Comparison of ENCODE assay signal across 23 cellular contexts in the genomic region with DNA sequence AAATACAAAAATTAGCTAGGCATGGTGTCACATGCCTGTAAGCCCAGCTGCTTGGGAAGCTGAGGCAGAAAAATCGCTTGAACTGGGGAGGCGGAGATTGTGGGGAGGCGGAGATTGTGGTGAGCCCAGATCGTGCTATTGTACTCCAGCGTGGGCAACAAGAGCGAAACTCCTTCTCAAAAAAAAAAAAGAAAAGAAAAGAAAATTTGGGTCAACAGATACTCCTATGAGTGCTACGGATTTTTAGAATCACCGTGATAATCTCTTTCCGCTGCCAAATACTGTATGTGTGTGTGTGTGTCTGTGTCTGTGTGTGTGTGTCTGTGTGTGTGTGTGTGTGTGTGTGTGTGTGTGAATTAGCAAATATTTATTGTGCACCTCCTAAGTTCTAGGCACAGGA.
DNase-seq lines count a peak whose midpoint lies in the region; ATAC-seq, FAIRE-seq and TF ChIP-seq lines count a peak whose summit lies in the region.
"Had no signal": no experiment of that assay in that cellular context is flagged by ENCODE, and none has a peak within 500 bp of the region (broad histone marks: within the 10 kb centered on the region; RNA-seq: fewer than 3 reads in every experiment).

No MANE protein-coding gene starts in this region.

- no peaks in the 10 kb centered on the region for H4K20me1 ChIP-seq in endothelial cell of umbilical vein (replicated peaks; ENCODE audit: control insufficient read depth, extremely low read depth, insufficient read depth, low read length)

- peak; percentile 24 for FAIRE-seq in endothelial cell of umbilical vein (lab: Jason Lieb, UNC)
- FAIRE-seq: GM19239 had no signal

- peaks cover 8% of the 10 kb centered on the region for H3K4me1 ChIP-seq in endothelial cell of umbilical vein (ENCODE audit: control insufficient read depth, extremely low read depth, insufficient read depth, low read length)
- H3K4me1 ChIP-seq in gastrocnemius medialis: peaks cover 3 to 12% of the 10 kb centered on the region in 2 donors

- intact Hi-C loops in endothelial cell of umbilical vein (cut with micrococcal nuclease): no loop called here
- intact Hi-C loops in gastrocnemius medialis (cut with DNase I; ENCODE audit: low total_unique reads): no loop called here
- intact Hi-C loops in posterior cingulate gyrus (cut with DNase I): no loop called here

- dilution Hi-C loops in endothelial cell of umbilical vein (cut with MboI; ENCODE audit: extremely low pct_ligation_motif_present, low sequenced_read_pairs): no loop called here

- CTCF ChIA-PET in endothelial cell of umbilical vein (lab: Charles Lee): interaction anchor here (0.8 kb wide), 1 partner anchor 99 kb away, joined by 3 read pairs; no protein-coding TSS in a partner anchor

- TF ChIP-seq CTCF in endothelial cell of umbilical vein (IDR thresholded peaks at IDR 0.05; ENCODE audit: extremely low read depth in 1 of 2, insufficient read depth in 1 of 2, low read depth in 1 of 2, low read length in 2 of 2) (no peak), gastrocnemius medialis (IDR thresholded peaks at IDR 0.05 in 4 of 5, conservative IDR thresholded peaks at IDR 0.05 in 1 of 5) (no peak)

- H3K36me3 ChIP-seq in endothelial cell of umbilical vein (ENCODE audit: control insufficient read depth in 2 of 2, extremely low read depth in 1 of 2, insufficient read depth in 2 of 2, low read length in 2 of 2) (no peaks in the 10 kb centered on the region), gastrocnemius medialis (no peaks in the 10 kb centered on the region)
- H3K36me3 ChIP-seq: esophagus squamous epithelium, SJCRH30 had no signal

- no peaks in the 10 kb centered on the region for H3K9me1 ChIP-seq in endothelial cell of umbilical vein (replicated peaks; ENCODE audit: control insufficient read depth, extremely low read depth, insufficient read depth, low read length)

- H2AFZ ChIP-seq in endothelial cell of umbilical vein (ENCODE audit: low read depth, low read length): no peak overlapping the region

- H3K27me3 ChIP-seq in endothelial cell of umbilical vein (ENCODE audit: control insufficient read depth in 2 of 2, insufficient read depth in 2 of 2, low read length in 2 of 2) (no peaks in the 10 kb centered on the region), gastrocnemius medialis (no peaks in the 10 kb centered on the region)
- H3K27me3 ChIP-seq: esophagus squamous epithelium, SJCRH30 had no signal

- POLR2A ChIA-PET in endothelial cell of umbilical vein (lab: Charles Lee): no interaction called here

- no peak overlapping the region for H3K27ac ChIP-seq in endothelial cell of umbilical vein (ENCODE audit: insufficient read depth, low read depth, low read length)
- H3K27ac ChIP-seq in gastrocnemius medialis: no peak overlapping the region
- H3K27ac ChIP-seq: esophagus squamous epithelium, SJCRH30 had no signal

- no peaks in the 10 kb centered on the region for H3K79me2 ChIP-seq in endothelial cell of umbilical vein (ENCODE audit: control insufficient read depth, insufficient read depth, low read length)

- no peak overlapping the region for H3K9ac ChIP-seq in endothelial cell of umbilical vein (replicated peaks; ENCODE audit: extremely low read depth, insufficient read depth, low read length)

- no peak overlapping the region for H3K4me3 ChIP-seq in endothelial cell of umbilical vein (replicated peaks in 1 of 3; ENCODE audit: insufficient read depth in 1 of 3, low read depth in 1 of 3, low read length in 3 of 3)
- H3K4me3 ChIP-seq in gastrocnemius medialis: no peak overlapping the region
- H3K4me3 ChIP-seq: esophagus squamous epithelium, SJCRH30 had no signal

- no peak for ATAC-seq in gastrocnemius medialis
- ATAC-seq: left cardiac atrium; natural killer cell treated with Interleukin-12 subunit alpha and Interleukin-12 subunit beta and Interleukin-15 and Interleukin-18, amount 100 ng/mL, for 72 hours; Panc1 had no signal

- BruUV-seq in endothelial cell of umbilical vein (replicated peaks; lab: Mats Ljungman, UMichigan): no TSS peak

- DNase-seq in stimulated activated CD4-positive, alpha-beta T cell treated with anti-CD3 and anti-CD28 coated beads, Interleukin-12 subunit alpha, Interleukin-12 subunit beta, amount 100 ng/mL, for 4 hours: peak; percentile 26
- DNase-seq in stimulated activated CD4-positive, alpha-beta T cell treated with anti-CD3 and anti-CD28 coated beads, Interleukin-2, amount 100 ng/mL, for 48 hours: no peak
- DNase-seq in activated T-cell treated with anti-CD3 and anti-CD28 coated beads, Interleukin-2, amount 50 U/mL, for 48 hours: peak; percentile 35 to 49
- DNase-seq in endothelial cell of umbilical vein (ENCODE audit: low read depth, low spot score): no peak
- no peak for DNase-seq in gastrocnemius medialis
- DNase-seq in SW480 (ENCODE audit: low spot score): no peak
- DNase-seq in pons (ENCODE audit: low spot score): no peak
- DNase-seq in posterior cingulate gyrus: no peak
- DNase-seq: ACHN; activated CD4-positive, CD25-positive, alpha-beta regulatory T cell; anterior cingulate cortex; C1 segment of cervical spinal cord; DMS 273 treated with DMSO at 0.1 percent for 48 hours; esophagus squamous epithelium; GDM1; GOT3; left cardiac atrium; MM.1S; NCI-H2227 treated with DMSO at 0.1 percent for 48 hours; SJCRH30 had no signal

- in situ Hi-C loops in gastrocnemius medialis (cut with MboI; ENCODE audit: low sequenced_read_pairs in 4 of 4): loop anchor here in 2 of 4 donors (10.0 kb wide), 2 partner anchors 46 to 56 kb away; no protein-coding TSS in a partner anchor

- TF ChIP-seq POLR2A in endothelial cell of umbilical vein (IDR thresholded peaks at IDR 0.05; ENCODE audit: low read depth, low read length) (no peak), gastrocnemius medialis (IDR thresholded peaks at IDR 0.05) (no peak)

- H3K9me3 ChIP-seq in endothelial cell of umbilical vein (replicated peaks; ENCODE audit: control insufficient read depth, insufficient read depth, low read length) (no peaks in the 10 kb centered on the region), gastrocnemius medialis (no peaks in the 10 kb centered on the region)
- H3K9me3 ChIP-seq: esophagus squamous epithelium had no signal

- H3K4me2 ChIP-seq in endothelial cell of umbilical vein (ENCODE audit: insufficient read depth, low read length): no peak overlapping the region

TF ChIP-seq in endothelial cell of umbilical vein, 7 proteins besides CTCF, POLR2A, EP300 and RAD21:
- TF ChIP-seq MYC (IDR thresholded peaks at IDR 0.05; ENCODE audit: low read depth, low read length) (no peak), EZH2 (IDR thresholded peaks at IDR 0.05; ENCODE audit: borderline replicate concordance, low read depth, low read length, severe bottlenecking) (no peak), POLR2AphosphoS5 (IDR thresholded peaks at IDR 0.05; ENCODE audit: insufficient read depth, low read depth, low read length) (no peak), JUN (IDR thresholded peaks at IDR 0.05; ENCODE audit: borderline replicate concordance, insufficient read depth, insufficient read length, low read depth) (no peak), GATA2 (IDR thresholded peaks at IDR 0.05; ENCODE audit: insufficient read depth, insufficient read length, low read depth, low read length) (no peak), FOS (IDR thresholded peaks at IDR 0.05; ENCODE audit: borderline replicate concordance, insufficient read depth, low read length) (no peak)
- TF ChIP-seq, protein P1, sequence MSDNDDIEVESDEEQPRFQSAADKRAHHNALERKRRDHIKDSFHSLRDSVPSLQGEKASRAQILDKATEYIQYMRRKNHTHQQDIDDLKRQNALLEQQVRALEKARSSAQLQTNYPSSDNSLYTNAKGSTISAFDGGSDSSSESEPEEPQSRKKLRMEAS (IDR thresholded peaks at IDR 0.05; ENCODE audit: insufficient read depth, insufficient read length): no peak

Comparison
In these comparisons a context has a peak if more than half of its experiments do, and no peak if none do; other contexts are left out.
1. DNase-seq: peak in stimulated activated CD4-positive, alpha-beta T cell treated with anti-CD3 and anti-CD28 coated beads, Interleukin-12 subunit alpha, Interleukin-12 subunit beta, amount 100 ng/mL, for 4 hours (single experiment) and activated T-cell treated with anti-CD3 and anti-CD28 coated beads, Interleukin-2, amount 50 U/mL, for 48 hours (2 of 2); none in stimulated activated CD4-positive, alpha-beta T cell treated with anti-CD3 and anti-CD28 coated beads, Interleukin-2, amount 100 ng/mL, for 48 hours (0 of 2), endothelial cell of umbilical vein (single experiment), gastrocnemius medialis (0 of 2), SW480 (single experiment), pons (single experiment) and posterior cingulate gyrus (0 of 10).